In the genomic region with DNA sequence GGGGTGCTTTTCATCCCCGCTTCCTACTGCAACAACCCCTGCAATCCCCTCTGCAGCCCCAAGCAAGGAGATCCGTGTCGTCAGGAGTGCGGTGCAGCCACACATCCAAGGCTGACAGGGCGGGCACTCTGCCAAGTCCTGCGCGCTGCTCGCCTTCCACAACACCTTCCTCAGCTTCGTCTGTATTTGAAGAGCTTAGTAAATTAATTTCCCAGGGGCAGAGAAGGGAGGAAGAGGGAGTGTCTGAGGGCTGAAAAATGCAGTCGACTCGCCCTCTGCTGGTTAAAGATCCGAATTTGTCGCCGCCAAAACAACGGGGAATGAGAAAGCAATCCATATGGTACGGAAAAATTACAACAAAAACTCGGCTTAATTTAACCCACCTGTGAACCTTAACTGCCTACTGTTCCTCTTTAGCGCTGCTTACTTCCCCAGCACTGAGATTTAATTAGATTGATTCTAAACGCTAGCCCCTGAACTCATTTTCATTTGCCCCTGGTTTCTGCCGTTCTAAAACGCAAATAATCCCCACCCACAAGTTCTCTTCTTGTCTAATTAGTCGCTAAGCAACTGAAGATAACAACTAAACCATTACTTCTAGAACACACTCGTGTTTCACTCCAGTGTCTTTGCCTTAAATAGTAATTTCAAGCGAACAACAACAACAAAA, we compare ENCODE assay signal across 1 cellular context.
TF ChIP-seq lines count a peak whose summit lies in the region.

No MANE protein-coding gene starts in this region.

TF ChIP-seq in WTC11, 78 proteins besides CTCF, POLR2A, EP300 and RAD21 (continued from another document):
- TF ChIP-seq ZNF532 (CRISPR knock-in tag; IDR thresholded peaks at IDR 0.05; ENCODE audit: borderline replicate concordance) (0 out of 2 replicates have a peak, but pooled peaks have one; percentile 38), HMGXB4 (CRISPR knock-in tag; IDR thresholded peaks at IDR 0.05) (peak; percentile 69)
